ENCODE assay signal across 8 cellular contexts in genomic region chr22:50170453-50171318, GRCh38. TPM values are rescaled to one million over a fixed set of nuclear protein-coding genes. Genes with fewer than 3 reads are reported as not detected.
DNase-seq lines count a peak whose midpoint lies in the region; ATAC-seq, FAIRE-seq and TF ChIP-seq lines count a peak whose summit lies in the region.
"Had no signal": no experiment of that assay in that cellular context is flagged by ENCODE, and none has a peak within 500 bp of the region (broad histone marks: within the 10 kb centered on the region; RNA-seq: fewer than 3 reads in every experiment).

TSS of gene PANX2 (plus strand) at chr22:50170731. CDS start at chr22:50170731, 0 bp downstream.

- H4K20me1 ChIP-seq in GM23248 (ENCODE audit: insufficient read depth) = no peaks in the 10 kb centered on the region

- H3K9me3 ChIP-seq in GM23248 (ENCODE audit: low read depth) = no peaks in the 10 kb centered on the region
- no peaks in the 10 kb centered on the region for H3K9me3 ChIP-seq in right atrium auricular region
- no peaks in the 10 kb centered on the region for H3K9me3 ChIP-seq in small intestine (ENCODE audit: control insufficient read depth, low read depth)

- no peaks in the 10 kb centered on the region for H3K9me2 ChIP-seq in GM23248 (ENCODE audit: insufficient read depth)

- in situ Hi-C loops in GM23248 (cut with MboI) = no loop called here

- no peak within 1 kb of the TSS for H3K9ac ChIP-seq in GM23248

- WGBS in GM23248 (ENCODE audit: low coverage in 1 of 2, low lambda C conversion rate in 2 of 2, missing lambda C conversion rate in 2 of 2), 2 experiments = 17 to 23% methylated on average over 47 to 98 of the region's 105 CpGs
- WGBS in small intestine, 3 donors = 10 to 28% (median 14%) methylated on average over 42 to 104 of the region's 105 CpGs
- 24 to 32% methylated on average over 25 to 29 of the region's 105 CpGs for WGBS in lower leg skin, 2 donors

- intact Hi-C loops in lower leg skin (cut with DNase I; ENCODE audit: low total_unique reads) = no loop called here

- H3K4me3 ChIP-seq in GM23248 = peak within 1 kb of the TSS; percentile 53
- peak within 1 kb of the TSS; percentile 40 to 56 for H3K4me3 ChIP-seq in right atrium auricular region
- peak within 1 kb of the TSS; percentile 8 to 55 for H3K4me3 ChIP-seq in small intestine (ENCODE audit: low read depth in 1 of 2, low read length in 2 of 2)
- H3K4me3 ChIP-seq in lower leg skin (ENCODE audit: low read depth, poor library complexity, severe bottlenecking) = no peak within 1 kb of the TSS

- no peaks in the 10 kb centered on the region for H3K36me3 ChIP-seq in GM23248 (ENCODE audit: low read depth)
- no peaks in the 10 kb centered on the region for H3K36me3 ChIP-seq in right atrium auricular region
- H3K36me3 ChIP-seq in small intestine (ENCODE audit: control insufficient read depth in 2 of 2, insufficient read depth in 2 of 2, low read length in 2 of 2) = no peaks in the 10 kb centered on the region

- no peak within 1 kb of the TSS for H2AFZ ChIP-seq in GM23248

- no peak within 1 kb of the TSS for H3K27ac ChIP-seq in GM23248
- H3K27ac ChIP-seq in right atrium auricular region = no peak within 1 kb of the TSS
- H3K27ac ChIP-seq in small intestine (ENCODE audit: low read depth in 1 of 2, low read length in 1 of 2) = no peak within 1 kb of the TSS

- H3K27me3 ChIP-seq in GM23248 (replicated peaks; ENCODE audit: insufficient read depth) (peaks cover 17% of the 10 kb centered on the region), right atrium auricular region (no peaks in the 10 kb centered on the region), small intestine (ENCODE audit: control insufficient read depth in 2 of 2, insufficient read depth in 2 of 2, low read length in 2 of 2) (peaks cover 0 to 5% of the 10 kb centered on the region in 2 donors)

- TF ChIP-seq POLR2A in lower leg skin (IDR thresholded peaks at IDR 0.05) = no peak

- ATAC-seq in SK-N-SH treated with all-trans-retinoic acid at 6 μM for 48 hours = peak; percentile 24; the same call in 1 of the 3 replicates
- ATAC-seq in GM21723 (IDR thresholded peaks at IDR 0.05; ENCODE audit: unreplicated experiment) = no peak
- no peak for ATAC-seq in esophagus mucosa

- H3K79me2 ChIP-seq in GM23248 (ENCODE audit: insufficient read depth) = no peaks in the 10 kb centered on the region

- no peak within 1 kb of the TSS for H3K4me2 ChIP-seq in GM23248 (ENCODE audit: unreplicated experiment)

- no peak for FAIRE-seq in small intestine (lab: Jason Lieb, UNC)

- TF ChIP-seq CTCF in right atrium auricular region (IDR thresholded peaks at IDR 0.05) = no peak
- no peak for TF ChIP-seq CTCF in lower leg skin (IDR thresholded peaks at IDR 0.05)

- no peaks in the 10 kb centered on the region for H3K4me1 ChIP-seq in GM23248 (ENCODE audit: insufficient read depth)
- peaks cover 0 to 22% of the 10 kb centered on the region in 2 donors for H3K4me1 ChIP-seq in right atrium auricular region
- no peaks in the 10 kb centered on the region for H3K4me1 ChIP-seq in small intestine (ENCODE audit: control insufficient read depth in 2 of 2, insufficient read depth in 1 of 2, low read depth in 1 of 2, low read length in 1 of 2)

- no peaks in the 10 kb centered on the region for H3F3A ChIP-seq in GM23248 (ENCODE audit: insufficient read depth)

- DNase-seq in GM23248 (peak; percentile 48), right atrium auricular region (ENCODE audit: low spot score) (no peak), small intestine (no peak), lower leg skin (ENCODE audit: low spot score in 2 of 2) (no peak)
- DNase-seq: effector memory CD4-positive, alpha-beta T cell had no signal

TF ChIP-seq in SK-N-SH treated with all-trans-retinoic acid at 6 μM for 48 hours, 23 proteins besides CTCF, POLR2A, EP300 and RAD21:
- TF ChIP-seq TCF4 (CRISPR knock-in tag; IDR thresholded peaks at IDR 0.05; ENCODE audit: borderline replicate concordance) (no peak), CSDC2 (CRISPR knock-in tag; IDR thresholded peaks at IDR 0.05) (no peak), PATZ1 (CRISPR knock-in tag; IDR thresholded peaks at IDR 0.05; ENCODE audit: borderline replicate concordance) (no peak), OSR1 (CRISPR knock-in tag; IDR thresholded peaks at IDR 0.05) (no peak), SNAI2 (CRISPR knock-in tag; IDR thresholded peaks at IDR 0.05) (no peak), PPARA (CRISPR knock-in tag; IDR thresholded peaks at IDR 0.05; ENCODE audit: borderline replicate concordance) (no peak), CSRNP3 (CRISPR knock-in tag; IDR thresholded peaks at IDR 0.05) (no peak), ESRRG (CRISPR knock-in tag; IDR thresholded peaks at IDR 0.05) (no peak), BACH2 (CRISPR knock-in tag; IDR thresholded peaks at IDR 0.05; ENCODE audit: borderline replicate concordance) (no peak), ZFP3 (CRISPR knock-in tag; IDR thresholded peaks at IDR 0.05) (no peak), ZNF8 (CRISPR knock-in tag; IDR thresholded peaks at IDR 0.05) (no peak), ISL1 (CRISPR knock-in tag; IDR thresholded peaks at IDR 0.05) (no peak), TOX (CRISPR knock-in tag; IDR thresholded peaks at IDR 0.05; ENCODE audit: borderline replicate concordance) (no peak), ARNTL (CRISPR knock-in tag; IDR thresholded peaks at IDR 0.05; ENCODE audit: borderline replicate concordance, low read depth) (no peak), CREB5 (CRISPR knock-in tag; IDR thresholded peaks at IDR 0.05; ENCODE audit: low read depth) (no peak), POU6F1 (CRISPR knock-in tag; IDR thresholded peaks at IDR 0.05; ENCODE audit: borderline replicate concordance, low read depth) (no peak), GLIS3 (CRISPR knock-in tag; IDR thresholded peaks at IDR 0.05) (no peak), ZFP30 (CRISPR knock-in tag; IDR thresholded peaks at IDR 0.05) (no peak), RARB (CRISPR knock-in tag; IDR thresholded peaks at IDR 0.05) (no peak), ZNF70 (CRISPR knock-in tag; IDR thresholded peaks at IDR 0.05) (no peak)

RNA-seq across cellular contexts. Expression of gene PANX2, which starts in this region (rescaled TPM):
- under 0.01 TPM in 1 of 2 replicates, not detected in the other for total RNA-seq in GM23248 (2014; rRNA removed; shearing (Covaris generic))
- polyA plus RNA-seq in GM23248 (2016; fragmentation: Nextera tagmentation; extraction: Ambion mirVana) (0.18 and 0.20 TPM in 2 replicates), small intestine (under 1 TPM in 1 of 3 donors, not detected in 2; 0.36 TPM)
- total RNA-seq in right atrium auricular region (1 to 10 TPM in 1 of 2 donors, under 1 TPM in 1; 0.67 to 1.7 TPM), esophagus mucosa (0.92 TPM), lower leg skin (1 to 10 TPM; 1.4 to 4.3 (median 1.8) TPM)

Comparison
In these comparisons a context has a peak if more than half of its experiments do, and no peak if none do; other contexts are left out.
1. Peak in DNase-seq and H3K4me3 ChIP-seq in GM23248; RNA of the gene not detected or under 1 TPM.